In the genomic region with DNA sequence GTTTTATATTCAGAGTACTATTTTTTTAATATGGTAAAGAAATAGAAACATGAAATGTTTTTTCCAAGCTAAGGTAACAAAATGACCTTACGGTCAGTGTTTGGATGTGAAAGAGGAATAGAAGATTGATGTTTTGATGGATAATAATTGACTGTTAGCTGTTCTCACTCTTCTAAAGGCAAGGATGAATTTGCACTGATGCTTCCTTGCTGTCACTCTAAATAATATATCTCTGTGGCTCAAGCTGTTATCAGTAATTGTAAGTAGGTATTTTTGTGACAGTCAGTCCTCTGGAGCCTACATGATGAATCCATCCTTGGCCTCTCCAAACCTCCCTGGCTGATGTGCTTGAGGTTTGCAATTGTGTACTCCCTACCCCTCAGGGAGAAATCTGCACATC, we compare ENCODE assay signal across 26 cellular contexts.
"Had no signal": no experiment of that assay in that cellular context is flagged by ENCODE, and none has a peak within 500 bp of the region (broad histone marks: within the 10 kb centered on the region; RNA-seq: fewer than 3 reads in every experiment).

No MANE protein-coding gene starts in this region.

- DNase-seq: naive thymus-derived CD8-positive, alpha-beta T cell; nephron progenitor cell; occipital lobe; ovary; posterior cingulate gyrus; right cardiac atrium; right lobe of liver; sigmoid colon; small intestine; stimulated activated CD4-positive, alpha-beta T cell treated with anti-CD3 and anti-CD28 coated beads, Interleukin-15, amount 100 ng/mL, for 24 hours; stimulated activated CD4-positive, alpha-beta T cell treated with anti-CD3 and anti-CD28 coated beads, Interleukin-2, amount 100 ng/mL, for 24 hours; stimulated activated CD4-positive, alpha-beta T cell treated with anti-CD3 and anti-CD28 coated beads, Interleukin-2, amount 100 ng/mL, for 48 hours; stimulated activated CD4-positive, alpha-beta T cell treated with anti-CD3 and anti-CD28 coated beads, Interleukin-4, amount 100 ng/mL, for 24 hours; stimulated activated naive B cell treated with anti-CD40 and anti-IgM and Interleukin-4, amounts not matched to agents 10 μg/mL and 1 μg/mL and 100 μg/mL, for 72 hours; stimulated activated naive CD4-positive, alpha-beta T cell treated with Interleukin-2 at 50 U/mL for 16 hours; stomach; thyroid gland; trophoblast cell; upper lobe of left lung had no signal

- H3K79me2 ChIP-seq: parathyroid adenoma had no signal

- H2AFZ ChIP-seq: neural progenitor cell, parathyroid adenoma had no signal

- FAIRE-seq: small intestine, urothelium cell line had no signal

- H3K9ac ChIP-seq: neural progenitor cell, parathyroid adenoma had no signal

- H3K4me2 ChIP-seq: neural progenitor cell had no signal

- H3K36me3 ChIP-seq: neural progenitor cell, ovary, prostate gland, right lobe of liver, sigmoid colon, stomach, thoracic aorta, thyroid gland, tibial nerve, upper lobe of left lung, vagina had no signal

- H3K4me3 ChIP-seq: neural progenitor cell, ovary, prostate gland, right lobe of liver, sigmoid colon, stomach, thoracic aorta, thyroid gland, tibial nerve, upper lobe of left lung, vagina had no signal

- H3K9me3 ChIP-seq: ovary, prostate gland, right lobe of liver, sigmoid colon, stomach, thoracic aorta, thyroid gland, tibial nerve, upper lobe of left lung, vagina had no signal

- H3K27me3 ChIP-seq: neural progenitor cell, ovary, right lobe of liver, sigmoid colon, stomach, thyroid gland, tibial nerve, upper lobe of left lung, vagina had no signal

- H3K27ac ChIP-seq: neural progenitor cell, ovary, parathyroid adenoma, prostate gland, right lobe of liver, sigmoid colon, stomach, thoracic aorta, thyroid gland, tibial nerve, upper lobe of left lung, vagina had no signal
